Comparison of ENCODE assay signal across 15 cellular contexts in the genomic region with DNA sequence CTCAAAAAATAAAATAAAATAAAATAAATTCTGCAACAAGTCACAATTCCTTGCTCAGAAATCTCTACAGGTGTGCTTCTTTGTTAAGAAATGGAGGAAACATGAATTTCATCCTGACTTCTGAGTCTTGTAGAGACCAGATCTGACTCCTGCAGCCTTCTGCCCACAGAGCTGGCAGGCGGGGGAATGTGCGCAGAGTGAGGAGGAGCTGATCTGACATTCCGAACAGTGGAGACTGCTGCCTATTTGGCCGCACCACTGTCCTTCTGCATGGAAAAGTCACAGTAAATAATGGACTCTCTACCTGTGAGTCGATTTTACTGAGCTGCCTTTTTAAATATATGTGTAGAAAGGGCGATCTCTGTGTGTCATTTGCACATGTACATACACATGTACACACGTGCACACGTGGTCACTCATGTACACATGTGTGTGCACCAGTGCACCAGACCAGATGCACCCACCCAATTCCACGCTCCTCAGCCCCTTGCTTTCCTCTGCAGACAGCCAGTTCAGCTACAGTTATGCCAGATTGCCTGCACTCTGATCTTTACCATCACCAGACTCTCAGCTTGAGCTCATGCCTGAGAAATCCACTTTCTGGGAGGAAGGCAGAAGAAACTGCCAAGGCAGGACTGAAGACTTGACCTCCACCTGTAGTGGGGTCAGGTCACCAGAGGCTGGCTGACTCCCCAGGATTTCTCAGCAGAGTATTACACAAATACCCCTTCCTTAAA. TPM values are rescaled to one million over a fixed set of nuclear protein-coding genes. Genes with fewer than 3 reads are reported as not detected.
DNase-seq lines count a peak whose midpoint lies in the region; ATAC-seq and TF ChIP-seq lines count a peak whose summit lies in the region.
"Had no signal": no experiment of that assay in that cellular context is flagged by ENCODE, and none has a peak within 500 bp of the region (broad histone marks: within the 10 kb centered on the region; RNA-seq: fewer than 3 reads in every experiment).

No MANE protein-coding gene starts in this region.

- peaks cover 39 to 99% (median 84%) of the 10 kb centered on the region in 4 donors for H3K4me1 Mint-ChIP-seq in CD4-positive, CD25-positive, alpha-beta regulatory T cell
- peaks cover 34 to 61% (median 47%) of the 10 kb centered on the region in 3 donors for H3K4me1 Mint-ChIP-seq in IgD-negative memory B cell
- H3K4me1 Mint-ChIP-seq in activated naive CD8-positive, alpha-beta T cell treated with anti-CD3 and anti-CD28 coated beads for 36 hours: peaks cover 96% of the 10 kb centered on the region
- peaks cover 90 to 94% of the 10 kb centered on the region in 2 donors for H3K4me1 Mint-ChIP-seq in natural killer cell

- WGBS in esophagus squamous epithelium, 2 donors: 89 to 94% methylated on average over 9 of the region's 9 CpGs

- H3K36me3 Mint-ChIP-seq in CD4-positive, CD25-positive, alpha-beta regulatory T cell: peaks cover 69% of the 10 kb centered on the region
- H3K36me3 Mint-ChIP-seq in IgD-negative memory B cell (peaks cover 10% of the 10 kb centered on the region), natural killer cell (peaks cover 8% of the 10 kb centered on the region)
- H3K36me3 Mint-ChIP-seq in activated naive CD8-positive, alpha-beta T cell treated with anti-CD3 and anti-CD28 coated beads for 36 hours: peaks cover 88% of the 10 kb centered on the region

- intact Hi-C loops in natural killer cell (cut with micrococcal nuclease) (no loop called here), esophagus squamous epithelium (cut with DNase I) (no loop called here)

- no peaks in the 10 kb centered on the region for H3K9me3 ChIP-seq in CD4-positive, CD25-positive, alpha-beta regulatory T cell (ENCODE audit: control insufficient read depth in 2 of 2, low read length in 2 of 2)
- H3K9me3 ChIP-seq in esophagus squamous epithelium: no peaks in the 10 kb centered on the region
- H3K9me3 ChIP-seq: uterus had no signal

- TF ChIP-seq POLR2A in esophagus squamous epithelium (IDR thresholded peaks at IDR 0.05): no peak

- H3K27ac Mint-ChIP-seq in CD4-positive, CD25-positive, alpha-beta regulatory T cell: peak overlapping the region in 2 of 3 donors; percentile 98 to 99
- H3K27ac Mint-ChIP-seq in IgD-negative memory B cell (peak overlapping the region; percentile 81 to 98 (median 86)), natural killer cell (no peak overlapping the region)
- H3K27ac Mint-ChIP-seq in activated naive CD8-positive, alpha-beta T cell treated with anti-CD3 and anti-CD28 coated beads for 36 hours: peak overlapping the region; percentile 98

- H3K36me3 ChIP-seq in CD4-positive, CD25-positive, alpha-beta regulatory T cell (ENCODE audit: control insufficient read depth, insufficient read depth, low read length): peaks cover 56% of the 10 kb centered on the region
- H3K36me3 ChIP-seq in esophagus squamous epithelium: no peaks in the 10 kb centered on the region
- H3K36me3 ChIP-seq: uterus had no signal

- no peaks in the 10 kb centered on the region for H3K27me3 Mint-ChIP-seq in CD4-positive, CD25-positive, alpha-beta regulatory T cell
- no peaks in the 10 kb centered on the region for H3K27me3 Mint-ChIP-seq in IgD-negative memory B cell
- H3K27me3 Mint-ChIP-seq in activated naive CD8-positive, alpha-beta T cell treated with anti-CD3 and anti-CD28 coated beads for 36 hours: no peaks in the 10 kb centered on the region
- H3K27me3 Mint-ChIP-seq in natural killer cell (ENCODE audit: low read depth in 2 of 2): no peaks in the 10 kb centered on the region

- peak overlapping the region; percentile 56 for H3K4me3 ChIP-seq in CD4-positive, CD25-positive, alpha-beta regulatory T cell (ENCODE audit: low read depth, low read length)
- H3K4me3 ChIP-seq in coronary artery (no peak overlapping the region), esophagus squamous epithelium (no peak overlapping the region)
- H3K4me3 ChIP-seq: uterus had no signal

- H3K9me3 Mint-ChIP-seq in CD4-positive, CD25-positive, alpha-beta regulatory T cell: peaks cover 0 to 1% (median 0%) of the 10 kb centered on the region in 7 donors
- H3K9me3 Mint-ChIP-seq in IgD-negative memory B cell: no peaks in the 10 kb centered on the region
- H3K9me3 Mint-ChIP-seq in activated naive CD8-positive, alpha-beta T cell treated with anti-CD3 and anti-CD28 coated beads for 36 hours: no peaks in the 10 kb centered on the region
- no peaks in the 10 kb centered on the region for H3K9me3 Mint-ChIP-seq in natural killer cell

- H3K27me3 ChIP-seq in CD4-positive, CD25-positive, alpha-beta regulatory T cell (ENCODE audit: control insufficient read depth, insufficient read depth, low read length): no peaks in the 10 kb centered on the region
- no peaks in the 10 kb centered on the region for H3K27me3 ChIP-seq in esophagus squamous epithelium
- H3K27me3 ChIP-seq: uterus had no signal

- peak overlapping the region; percentile 74 to 85 (median 82) for H3K4me3 Mint-ChIP-seq in CD4-positive, CD25-positive, alpha-beta regulatory T cell
- peak overlapping the region in 2 of 4 donors; percentile 22 to 40 for H3K4me3 Mint-ChIP-seq in IgD-negative memory B cell
- peak overlapping the region; percentile 68 for H3K4me3 Mint-ChIP-seq in activated naive CD8-positive, alpha-beta T cell treated with anti-CD3 and anti-CD28 coated beads for 36 hours
- peak overlapping the region; percentile 65 for H3K4me3 Mint-ChIP-seq in natural killer cell

- H3K27ac ChIP-seq in CD4-positive, CD25-positive, alpha-beta regulatory T cell (ENCODE audit: insufficient read depth, low read length, poor library complexity, severe bottlenecking): peak overlapping the region; percentile 97
- H3K27ac ChIP-seq in coronary artery: no peak overlapping the region
- H3K27ac ChIP-seq in esophagus squamous epithelium: peak overlapping the region in 2 of 4 donors; percentile 65 to 73
- H3K27ac ChIP-seq: C4-2B, uterus, VCaP had no signal

- no peak for TF ChIP-seq CTCF in natural killer cell (IDR thresholded peaks at IDR 0.05)
- TF ChIP-seq CTCF in GM10266 (IDR thresholded peaks at IDR 0.05; ENCODE audit: control insufficient read depth, insufficient read depth, low read depth, missing control alignments): no peak
- TF ChIP-seq CTCF in coronary artery (IDR thresholded peaks at IDR 0.05): no peak
- TF ChIP-seq CTCF in esophagus squamous epithelium (IDR thresholded peaks at IDR 0.05): no peak

- no peak for ATAC-seq in CD4-positive, CD25-positive, alpha-beta regulatory T cell (ENCODE audit: low read depth in 2 of 2)
- ATAC-seq in natural killer cell (no peak), HG03442 (IDR thresholded peaks at IDR 0.05; ENCODE audit: unreplicated experiment) (no peak)

- no peak for DNase-seq in CD4-positive, CD25-positive, alpha-beta regulatory T cell
- no peak for DNase-seq in activated naive CD8-positive, alpha-beta T cell treated with anti-CD3 and anti-CD28 coated beads for 36 hours
- DNase-seq in natural killer cell: no peak
- no peak for DNase-seq in GM10266 (ENCODE audit: extremely low spot score)
- no peak for DNase-seq in coronary artery (ENCODE audit: low spot score)
- DNase-seq in esophagus squamous epithelium (lab: John Stamatoyannopoulos, UW): no peak
- DNase-seq: activated effector memory CD4-positive, alpha-beta T cell treated with Interleukin-2 at 50 U/mL for 16 hours; kidney; NCI-H226; uterus had no signal

- H3K4me1 ChIP-seq in CD4-positive, CD25-positive, alpha-beta regulatory T cell (ENCODE audit: control insufficient read depth, insufficient read depth, low read length, poor library complexity, severe bottlenecking): peaks cover 99% of the 10 kb centered on the region
- peaks cover 0 to 12% (median 0%) of the 10 kb centered on the region in 3 donors for H3K4me1 ChIP-seq in esophagus squamous epithelium
- H3K4me1 ChIP-seq: uterus had no signal

RNA-seq across cellular contexts. Expression of gene IKZF1, which starts 54.9 kb away (rescaled TPM):
- 376 TPM for total RNA-seq in CD4-positive, CD25-positive, alpha-beta regulatory T cell
- polyA plus RNA-seq in CD4-positive, CD25-positive, alpha-beta regulatory T cell: 100 to 1,000 TPM; 153 to 176 (median 164) TPM
- 213 TPM for polyA plus RNA-seq in IgD-negative memory B cell
- 100 to 1,000 TPM; 220 to 225 TPM for total RNA-seq in activated naive CD8-positive, alpha-beta T cell treated with anti-CD3 and anti-CD28 coated beads for 36 hours
- total RNA-seq in natural killer cell (100 to 1,000 TPM; 294 to 391 (median 350) TPM), esophagus squamous epithelium (10 to 100 TPM in 2 of 4 donors, 1 to 10 TPM in 2; 4.9 to 29.6 (median 8.4) TPM)
- total RNA-seq: glomerular endothelial cell had no signal

Comparison
In these comparisons a context has a peak if more than half of its experiments do, and no peak if none do; other contexts are left out.
1. H3K27ac Mint-ChIP-seq: peak in CD4-positive, CD25-positive, alpha-beta regulatory T cell (2 of 3), IgD-negative memory B cell (3 of 3) and activated naive CD8-positive, alpha-beta T cell treated with anti-CD3 and anti-CD28 coated beads for 36 hours (single experiment); none in natural killer cell (0 of 2).
2. RNA of gene IKZF1, which starts 54.9 kb away (total RNA-seq): 376 TPM in CD4-positive, CD25-positive, alpha-beta regulatory T cell (single experiment), 294 to 391 TPM in natural killer cell and 220 to 225 TPM in activated naive CD8-positive, alpha-beta T cell treated with anti-CD3 and anti-CD28 coated beads for 36 hours; 4.9 to 29.6 TPM in esophagus squamous epithelium; every median in the first group is over 4 times any median in the second.